Comparison of ENCODE assay signal across 20 cellular contexts in genomic region chr6:44657201-44657824, GRCh38.
A peak's percentile ranks its signal among the peaks of the same experiment; 100 is the strongest.
DNase-seq lines count a peak whose midpoint lies in the region; ATAC-seq and TF ChIP-seq lines count a peak whose summit lies in the region.
"Had no signal": no experiment of that assay in that cellular context is flagged by ENCODE, and none has a peak within 500 bp of the region (broad histone marks: within the 10 kb centered on the region; RNA-seq: fewer than 3 reads in every experiment).

No MANE protein-coding gene starts in this region.

- H3K4me3 ChIP-seq in A673 (ENCODE audit: low read depth, low read length, poor library complexity, severe bottlenecking) (no peak overlapping the region), astrocyte of the spinal cord (ENCODE audit: low read depth, low read length) (no peak overlapping the region), neural progenitor cell (no peak overlapping the region)
- H3K4me3 ChIP-seq: ovary, Peyer's patch, right atrium auricular region had no signal

- H3K9ac ChIP-seq in H9 (ENCODE audit: extremely low read depth, insufficient read length, low read length) (no peak overlapping the region), neural progenitor cell (no peak overlapping the region)

- DNase-seq in A673 (ENCODE audit: low spot score) (no peak), H9 (no peak), astrocyte of the spinal cord (ENCODE audit: low read depth, low spot score) (peak; percentile 63), neural progenitor cell (ENCODE audit: low spot score) (peak; percentile 28), KG1 (lab: John Stamatoyannopoulos, UW) (no peak)
- DNase-seq in activated naive CD4-positive, alpha-beta T cell (lab: John Stamatoyannopoulos, UW), result no peak
- DNase-seq: activated CD8-positive, alpha-beta T cell treated with anti-CD3 and anti-CD28 coated beads for 36 hours; activated effector memory CD4-positive, alpha-beta T cell treated with anti-CD3 and anti-CD28 coated beads, Interleukin-2, amount 50 U/mL, for 16 hours; activated naive CD8-positive, alpha-beta T cell treated with anti-CD3 and anti-CD28 coated beads, Interleukin-2, amount 50 U/mL, for 24 hours; activated T-cell treated with anti-CD3 and anti-CD28 coated beads for 4 hours; naive B cell; NCI-H1436; NCI-H510A treated with DMSO at 0.1 percent for 48 hours; ovary; Peyer's patch; stimulated activated CD8-positive, alpha-beta memory T cell treated with anti-CD3 and anti-CD28 coated beads, Interleukin-4, amount 100 ng/mL, for 48 hours had no signal

- no peak overlapping the region for H3K56ac ChIP-seq in H9 (ENCODE audit: insufficient read length, low read depth, low read length)

- H2BK5ac ChIP-seq in H9 (ENCODE audit: insufficient read length, low read length), result no peak overlapping the region

- no TSS peak for BruUV-seq in A673 (replicated peaks; lab: Mats Ljungman, UMichigan)

- no peak overlapping the region for H3T11ph ChIP-seq in H9 (ENCODE audit: low read length)

- no peaks in the 10 kb centered on the region for H3K79me2 ChIP-seq in H9 (ENCODE audit: insufficient read depth, low read length)
- H3K79me2 ChIP-seq in neural progenitor cell (ENCODE audit: low read depth), result no peaks in the 10 kb centered on the region

- H3K27ac Mint-ChIP-seq in H9 (no peak overlapping the region; a peak in 1 of 7 replicates), neural progenitor cell (no peak overlapping the region)
- H3K27ac Mint-ChIP-seq: activated CD8-positive, alpha-beta T cell treated with anti-CD3 and anti-CD28 coated beads for 36 hours; activated naive CD8-positive, alpha-beta T cell treated with anti-CD3 and anti-CD28 coated beads, Interleukin-2, amount 50 U/mL, for 24 hours; memory B cell; naive B cell had no signal

- CTCF ChIA-PET in A673 (lab: Charles Lee), result interaction anchor here (0.6 to 1.2 kb wide), 3 partner anchors 65 to 1057 kb away, joined by 4 to 7 read pairs (median 7); partner anchors contain the start of gene SUPT3H

- intact Hi-C loops in A673 (cut with micrococcal nuclease; ENCODE audit: unreplicated experiment), result loop anchor here (10.0 kb wide), 1 partner anchor 757 kb away; no protein-coding TSS in a partner anchor

- no peaks in the 10 kb centered on the region for H3K9me3 ChIP-seq in A673 (ENCODE audit: low read depth, low read length, poor library complexity, severe bottlenecking)
- H3K9me3 ChIP-seq in H9 (ENCODE audit: control insufficient read depth, low read depth, low read length), result no peaks in the 10 kb centered on the region
- H3K9me3 ChIP-seq in neural progenitor cell (ENCODE audit: low read depth), result no peaks in the 10 kb centered on the region
- H3K9me3 ChIP-seq: ovary, Peyer's patch, right atrium auricular region had no signal

- H2AFZ ChIP-seq in H9 (ENCODE audit: low read length), result no peak overlapping the region
- no peak overlapping the region for H2AFZ ChIP-seq in neural progenitor cell (replicated peaks)

- peaks cover 7% of the 10 kb centered on the region for H3F3A ChIP-seq in neural progenitor cell (ENCODE audit: low read depth)

- no peak for ATAC-seq in HG03469 (IDR thresholded peaks at IDR 0.05; ENCODE audit: unreplicated experiment)
- ATAC-seq: activated CD8-positive, alpha-beta T cell treated with anti-CD3 and anti-CD28 coated beads for 36 hours; activated naive CD8-positive, alpha-beta T cell treated with anti-CD3 and anti-CD28 coated beads, Interleukin-2, amount 50 U/mL, for 24 hours had no signal

- no peak overlapping the region for H2BK12ac ChIP-seq in H9 (ENCODE audit: insufficient read length, low read depth, low read length)

- no peak overlapping the region for H3K27ac ChIP-seq in A673 (ENCODE audit: low read depth, low read length, poor library complexity, severe bottlenecking)
- no peak overlapping the region for H3K27ac ChIP-seq in H9 (ENCODE audit: insufficient read length, low read depth, low read length)
- H3K27ac ChIP-seq in neural progenitor cell, result no peak overlapping the region
- H3K27ac ChIP-seq: ovary, Peyer's patch, right atrium auricular region had no signal

- H2AK5ac ChIP-seq in H9 (ENCODE audit: insufficient read length, low read length), result no peak overlapping the region

- no peak overlapping the region for H3K14ac ChIP-seq in H9 (ENCODE audit: insufficient read depth, low read length)

- H2BK20ac ChIP-seq in H9 (ENCODE audit: low read depth, low read length, poor library complexity, severe bottlenecking), result no peak overlapping the region

- no peak overlapping the region for H3K4me3 Mint-ChIP-seq in H9
- H3K4me3 Mint-ChIP-seq in neural progenitor cell, result no peak overlapping the region
- H3K4me3 Mint-ChIP-seq: activated CD8-positive, alpha-beta T cell treated with anti-CD3 and anti-CD28 coated beads for 36 hours; activated naive CD8-positive, alpha-beta T cell treated with anti-CD3 and anti-CD28 coated beads, Interleukin-2, amount 50 U/mL, for 24 hours; CD14-positive monocyte; memory B cell; naive B cell had no signal

- H3K18ac ChIP-seq in H9 (ENCODE audit: insufficient read length, low read depth, low read length), result no peak overlapping the region

- no CpG with 5 or more reads among the region's 10 CpGs for WGBS in H9 (ENCODE audit: extremely low coverage, insufficient read length, low lambda C conversion rate)

- H3K4me2 ChIP-seq in H9 (ENCODE audit: insufficient read depth, insufficient read length, low read length), result no peak overlapping the region
- H3K4me2 ChIP-seq in neural progenitor cell, result no peak overlapping the region

- no peak overlapping the region for H2BK120ac ChIP-seq in H9 (ENCODE audit: low read depth, low read length, poor library complexity, severe bottlenecking)

- no peaks in the 10 kb centered on the region for H3K79me1 ChIP-seq in H9 (ENCODE audit: insufficient read depth, low read depth, low read length, poor library complexity, severe bottlenecking)

- in situ Hi-C loops in astrocyte of the spinal cord (cut with HindIII; ENCODE audit: low sequenced_read_pairs), result no loop called here

- POLR2A ChIA-PET in A673 (lab: Charles Lee; ENCODE audit: low non-redundant PET), result interaction anchor here (0.6 kb wide), 1 partner anchor 1050 kb away, joined by 5 read pairs; no protein-coding TSS in a partner anchor

- no peaks in the 10 kb centered on the region for H4K20me1 ChIP-seq in H9 (ENCODE audit: control insufficient read depth, insufficient read depth, insufficient read length)
- no peaks in the 10 kb centered on the region for H4K20me1 ChIP-seq in neural progenitor cell (ENCODE audit: low read depth)

- no peak overlapping the region for H4K8ac ChIP-seq in H9 (replicated peaks; ENCODE audit: insufficient read length, low read depth, low read length)

- H3K4me1 ChIP-seq in A673 (ENCODE audit: insufficient read depth, low read length, poor library complexity, severe bottlenecking) (peaks cover 12% of the 10 kb centered on the region), H9 (ENCODE audit: insufficient read depth, low read length) (peaks cover 15% of the 10 kb centered on the region), neural progenitor cell (peaks cover 11% of the 10 kb centered on the region)
- H3K4me1 ChIP-seq: Peyer's patch had no signal

- H3K4ac ChIP-seq in H9 (ENCODE audit: low read depth, low read length), result no peak overlapping the region

- H3K23me2 ChIP-seq in H9 (ENCODE audit: insufficient read length, low read depth, low read length, poor library complexity, severe bottlenecking), result no peaks in the 10 kb centered on the region

- H3K36me3 ChIP-seq in A673 (ENCODE audit: insufficient read depth, low read length, poor library complexity, severe bottlenecking) (no peaks in the 10 kb centered on the region), neural progenitor cell (no peaks in the 10 kb centered on the region)
- H3K36me3 ChIP-seq: ovary, Peyer's patch, right atrium auricular region had no signal

- no peak overlapping the region for H4K91ac ChIP-seq in H9 (ENCODE audit: insufficient read length, low read depth, low read length)

- TF ChIP-seq CTCF in A673 (conservative IDR thresholded peaks at IDR 0.05; ENCODE audit: low read depth, low read length), result peak; percentile 27; the same call in 1 of the 2 replicates
- peak; percentile 34; the same call in 2 of the 3 replicates for TF ChIP-seq CTCF in H9 (conservative IDR thresholded peaks at IDR 0.05)
- TF ChIP-seq CTCF in astrocyte of the spinal cord (IDR thresholded peaks at IDR 0.05; ENCODE audit: low read depth, low read length), result peak; percentile 15
- TF ChIP-seq CTCF in neural progenitor cell (IDR thresholded peaks at IDR 0.05), result no peak

- H3K4me1 Mint-ChIP-seq in H9, result peaks cover 28 to 32% of the 10 kb centered on the region in 2 experiments
- H3K4me1 Mint-ChIP-seq in neural progenitor cell, result peaks cover 14% of the 10 kb centered on the region

- H3K27me3 Mint-ChIP-seq in H9 (ENCODE audit: low read depth) (peaks cover 4% of the 10 kb centered on the region), neural progenitor cell (ENCODE audit: insufficient read depth, low read depth) (peaks cover 10% of the 10 kb centered on the region)

- no peak overlapping the region for H2BK15ac ChIP-seq in H9 (ENCODE audit: low read depth, low read length)

- H3K36me3 Mint-ChIP-seq in H9 (ENCODE audit: insufficient read depth in 1 of 3, low read depth in 3 of 3) (peaks cover 0 to 4% (median 0%) of the 10 kb centered on the region in 3 experiments; a peak in 2 of 7 replicates), neural progenitor cell (no peaks in the 10 kb centered on the region)
- H3K36me3 Mint-ChIP-seq: CD14-positive monocyte, memory B cell, naive B cell had no signal

- H3K9me3 Mint-ChIP-seq in H9, result peaks cover 3 to 6% of the 10 kb centered on the region in 2 experiments; a peak in 3 of 5 replicates
- no peaks in the 10 kb centered on the region for H3K9me3 Mint-ChIP-seq in neural progenitor cell

- H3K27me3 ChIP-seq in A673 (replicated peaks; ENCODE audit: insufficient read depth, low read depth, low read length, poor library complexity) (no peaks in the 10 kb centered on the region), H9 (ENCODE audit: insufficient read depth, low read length) (no peaks in the 10 kb centered on the region), neural progenitor cell (no peaks in the 10 kb centered on the region)
- H3K27me3 ChIP-seq: ovary, Peyer's patch, right atrium auricular region had no signal

- H4K5ac ChIP-seq in H9 (ENCODE audit: insufficient read length, low read depth, low read length), result no peak overlapping the region

- no peak overlapping the region for H3K23ac ChIP-seq in H9 (ENCODE audit: insufficient read length, low read depth, low read length)

Comparison
In these comparisons a context has a peak if more than half of its experiments do, and no peak if none do; other contexts are left out.
1. DNase-seq: peak in astrocyte of the spinal cord (single experiment) and neural progenitor cell (single experiment); none in A673 (single experiment), H9 (single experiment), KG1 (single experiment) and activated naive CD4-positive, alpha-beta T cell (0 of 4).